Comparison of ENCODE assay signal across 22 cellular contexts in genomic region chr2:44769349-44770005, GRCh38.
A peak's percentile ranks its signal among the peaks of the same experiment; 100 is the strongest.
DNase-seq lines count a peak whose midpoint lies in the region; ATAC-seq and TF ChIP-seq lines count a peak whose summit lies in the region.
"Had no signal": no experiment of that assay in that cellular context is flagged by ENCODE, and none has a peak within 500 bp of the region (broad histone marks: within the 10 kb centered on the region; RNA-seq: fewer than 3 reads in every experiment).

No MANE protein-coding gene starts in this region.

- H3K27me3 Mint-ChIP-seq in WTC11 (ENCODE audit: low read depth): peaks cover 28% of the 10 kb centered on the region
- H3K27me3 Mint-ChIP-seq: activated T-helper 17 cell treated with anti-CD3 and anti-CD28 coated beads, Interleukin-2, amount 50 U/mL, for 72 hours had no signal

- H3K9me3 ChIP-seq in SK-N-SH: no peaks in the 10 kb centered on the region
- H3K9me3 ChIP-seq: left lung, neutrophil, SJCRH30, vagina had no signal

- H4K20me1 ChIP-seq in SK-N-SH (ENCODE audit: insufficient read depth): no peaks in the 10 kb centered on the region

- peak overlapping the region; percentile 70 for H3K4me3 Mint-ChIP-seq in WTC11
- H3K4me3 Mint-ChIP-seq: activated naive CD8-positive, alpha-beta T cell treated with anti-CD3 and anti-CD28 coated beads for 36 hours; activated T-helper 17 cell treated with anti-CD3 and anti-CD28 coated beads, Interleukin-2, amount 50 U/mL, for 72 hours had no signal

- H2AFZ ChIP-seq in SK-N-SH (ENCODE audit: low read depth): no peak overlapping the region

- 72% methylated on average over 9 of the region's 9 CpGs for WGBS in SK-N-SH (ENCODE audit: low lambda C conversion rate)

- H3K4me2 ChIP-seq in SK-N-SH: no peak overlapping the region

- H3K36me3 Mint-ChIP-seq in WTC11: no peaks in the 10 kb centered on the region

- POLR2A ChIA-PET in SK-N-SH (lab: Yijun Ruan, JAX) (interaction anchor here (0.5 to 1.9 kb wide), 7 partner anchors 9 to 187 kb away, joined by 3 to 10 read pairs (median 4); no protein-coding TSS in a partner anchor), WTC11 (lab: Charles Lee) (interaction anchor here (0.7 to 1.1 kb wide), 2 partner anchors 32 to 168 kb away, joined by 3 to 4 read pairs; no protein-coding TSS in a partner anchor)

- peak; percentile 30; the same call in 1 of the 2 replicates for TF ChIP-seq RAD21 in SK-N-SH (IDR thresholded peaks at IDR 0.05; ENCODE audit: low read length)

- TF ChIP-seq CTCF in SK-N-SH (IDR thresholded peaks at IDR 0.05) (no peak), WTC11 (IDR thresholded peaks at IDR 0.05) (no peak)

- CTCF ChIA-PET in SK-N-SH (lab: Yijun Ruan, JAX) (interaction anchor here (0.6 to 8.0 kb wide), 31 partner anchors 8 to 727 kb away, joined by 3 to 88 read pairs (median 4); no protein-coding TSS in a partner anchor), WTC11 (lab: Charles Lee) (interaction anchor here (0.6 to 3.2 kb wide), 26 partner anchors 10 to 306 kb away, joined by 3 to 18 read pairs (median 5); partner anchors contain the start of gene SIX2)

- H3K27me3 ChIP-seq in SK-N-SH (ENCODE audit: insufficient read depth): no peaks in the 10 kb centered on the region
- H3K27me3 ChIP-seq: SJCRH30, vagina had no signal

- DNase-seq in SK-N-SH (peak; percentile 56), NCI-H69 (lab: John Stamatoyannopoulos, UW) (peak; percentile 78), WTC11 (ENCODE audit: low spot score) (no peak), SKM-1 (lab: John Stamatoyannopoulos, UW; ENCODE audit: unreplicated experiment) (no peak), SHP77 (lab: John Stamatoyannopoulos, UW) (no peak)
- DNase-seq: activated CD4-positive, alpha-beta T cell treated with anti-CD3 and anti-CD28 coated beads for 4 hours; activated naive CD8-positive, alpha-beta T cell treated with anti-CD3 and anti-CD28 coated beads for 36 hours; C1 segment of cervical spinal cord; left lung; midbrain; MM.1S; stimulated activated CD8-positive, alpha-beta memory T cell treated with anti-CD3 and anti-CD28 coated beads, Interleukin-4, amount 100 ng/mL, for 48 hours; T-helper 9 cell had no signal

- peak overlapping the region in 1 of 2 experiments; percentile 99; a peak in 2 of 4 replicates for H3K27ac ChIP-seq in SK-N-SH (ENCODE audit: low read depth in 2 of 2, low read length in 1 of 2)
- H3K27ac ChIP-seq: left lung, neutrophil, SJCRH30, vagina had no signal

- ATAC-seq in SK-N-SH treated with all-trans-retinoic acid at 6 μM for 48 hours: no peak
- ATAC-seq in WTC11: no peak
- no peak for ATAC-seq in HG03520 (IDR thresholded peaks at IDR 0.05; ENCODE audit: unreplicated experiment)
- no peak for ATAC-seq in HG03565 (IDR thresholded peaks at IDR 0.05; ENCODE audit: unreplicated experiment)
- ATAC-seq: activated T-helper 17 cell treated with anti-CD3 and anti-CD28 coated beads, Interleukin-2, amount 50 U/mL, for 72 hours; left lung; PC-3 had no signal

- H3F3A ChIP-seq in SK-N-SH (replicated peaks; ENCODE audit: insufficient read depth): no peaks in the 10 kb centered on the region

- H3K9ac ChIP-seq in SK-N-SH: no peak overlapping the region

- no peak overlapping the region for H3K27ac Mint-ChIP-seq in WTC11
- H3K27ac Mint-ChIP-seq: activated naive CD8-positive, alpha-beta T cell treated with anti-CD3 and anti-CD28 coated beads for 36 hours; activated T-helper 17 cell treated with anti-CD3 and anti-CD28 coated beads, Interleukin-2, amount 50 U/mL, for 72 hours had no signal

- no peaks in the 10 kb centered on the region for H3K9me2 ChIP-seq in SK-N-SH

- H3K36me3 ChIP-seq in SK-N-SH (replicated peaks in 1 of 2; ENCODE audit: control insufficient read depth in 1 of 2, insufficient read depth in 2 of 2, low read length in 1 of 2): no peaks in the 10 kb centered on the region
- H3K36me3 ChIP-seq: left lung, neutrophil, SJCRH30, vagina had no signal

- TF ChIP-seq EP300 in SK-N-SH (IDR thresholded peaks at IDR 0.05; ENCODE audit: borderline replicate concordance in 1 of 2, low read depth in 1 of 2, low read length in 1 of 2): peak in 1 of 2 experiments; percentile 68; a peak in 2 of 4 replicates

- H3K79me2 ChIP-seq in SK-N-SH (ENCODE audit: insufficient read depth): no peaks in the 10 kb centered on the region

- no peaks in the 10 kb centered on the region for H3K9me3 Mint-ChIP-seq in WTC11
- H3K9me3 Mint-ChIP-seq: activated naive CD8-positive, alpha-beta T cell treated with anti-CD3 and anti-CD28 coated beads for 36 hours; activated T-helper 17 cell treated with anti-CD3 and anti-CD28 coated beads, Interleukin-2, amount 50 U/mL, for 72 hours; IgD-negative memory B cell had no signal

- peaks cover 0 to 80% of the 10 kb centered on the region in 2 experiments; a peak in 3 of 4 replicates for H3K4me1 ChIP-seq in SK-N-SH (ENCODE audit: control insufficient read depth in 1 of 2, insufficient read depth in 2 of 2, low read depth in 1 of 2, low read length in 1 of 2)
- H3K4me1 ChIP-seq: left lung had no signal

- H3K4me1 Mint-ChIP-seq in WTC11: peaks cover 61% of the 10 kb centered on the region
- H3K4me1 Mint-ChIP-seq: activated naive CD8-positive, alpha-beta T cell treated with anti-CD3 and anti-CD28 coated beads for 36 hours; activated T-helper 17 cell treated with anti-CD3 and anti-CD28 coated beads, Interleukin-2, amount 50 U/mL, for 72 hours had no signal

- H3K4me3 ChIP-seq in SK-N-SH (ENCODE audit: low read depth in 2 of 2, low read length in 1 of 2): no peak overlapping the region
- H3K4me3 ChIP-seq: left lung, SJCRH30, vagina had no signal

TF ChIP-seq in SK-N-SH, 30 proteins besides CTCF, POLR2A, EP300 and RAD21 (continues in another document):
- TF ChIP-seq ZBTB33 (IDR thresholded peaks at IDR 0.05; ENCODE audit: borderline replicate concordance, low read depth): no peak

TF ChIP-seq in SK-N-SH treated with all-trans-retinoic acid at 6 μM for 48 hours, 23 proteins besides CTCF, POLR2A, EP300 and RAD21:
- no peak for TF ChIP-seq CSRNP3 (CRISPR knock-in tag; IDR thresholded peaks at IDR 0.05)

TF ChIP-seq in WTC11, 78 proteins besides CTCF, POLR2A, EP300 and RAD21:
- TF ChIP-seq TEAD4 (CRISPR knock-in tag; IDR thresholded peaks at IDR 0.05) (no peak), NR3C1 (CRISPR knock-in tag; conservative IDR thresholded peaks at IDR 0.05; ENCODE audit: low read depth) (no peak), ZNF423 (CRISPR knock-in tag; IDR thresholded peaks at IDR 0.05) (no peak), PRDM15 (CRISPR knock-in tag; IDR thresholded peaks at IDR 0.05) (no peak), ZMAT4 (CRISPR knock-in tag; IDR thresholded peaks at IDR 0.05) (no peak)

Comparison
In these comparisons a context has a peak if more than half of its experiments do, and no peak if none do; other contexts are left out.
1. DNase-seq: peak in SK-N-SH (single experiment) and NCI-H69 (single experiment); none in WTC11 (single experiment), SKM-1 (single experiment) and SHP77 (0 of 2).
2. Of the 6 proteins assayed by ChIP-seq in both WTC11 and SK-N-SH: peak only in WTC11: none; only in SK-N-SH: FOXJ3; in both: none; in neither: 5.